Comparison of ENCODE assay signal across 28 cellular contexts in genomic region chr3:80997622-80998021, GRCh38.
"Had no signal": no experiment of that assay in that cellular context is flagged by ENCODE, and none has a peak within 500 bp of the region (broad histone marks: within the 10 kb centered on the region; RNA-seq: fewer than 3 reads in every experiment).

No MANE protein-coding gene starts in this region.

- H3K36me3 ChIP-seq: colonic mucosa, esophagus squamous epithelium, gastrocnemius medialis, heart right ventricle, left ventricle myocardium inferior, lower lobe of right lung had no signal

- H3K9me3 ChIP-seq: colonic mucosa, esophagus squamous epithelium, gastrocnemius medialis, lower lobe of right lung had no signal

- ATAC-seq: effector memory CD8-positive, alpha-beta T cell; esophagus mucosa; gastrocnemius medialis; heart right ventricle; left colon; lower lobe of right lung; naive thymus-derived CD4-positive, alpha-beta T cell had no signal

- H3K27ac Mint-ChIP-seq: dendritic cell treated with granulocyte-macrophage colony-stimulating factor and Interleukin-4, amounts not matched to agents 40 ng/mL and 50 ng/mL, for 4 days; effector memory CD8-positive, alpha-beta T cell; endodermal cell; immature natural killer cell; naive thymus-derived CD4-positive, alpha-beta T cell had no signal

- H3K9me3 Mint-ChIP-seq: endodermal cell had no signal

- H3K27me3 ChIP-seq: colonic mucosa, esophagus squamous epithelium, gastrocnemius medialis, heart right ventricle had no signal

- H3K4me1 Mint-ChIP-seq: immature natural killer cell; naive thymus-derived CD4-positive, alpha-beta T cell had no signal

- H3K27me3 Mint-ChIP-seq: dendritic cell treated with granulocyte-macrophage colony-stimulating factor and Interleukin-4, amounts not matched to agents 40 ng/mL and 50 ng/mL, for 4 days; effector memory CD8-positive, alpha-beta T cell; naive thymus-derived CD4-positive, alpha-beta T cell had no signal

- H3K27ac ChIP-seq: colonic mucosa, epithelial cell of prostate, esophagus squamous epithelium, gastrocnemius medialis, heart right ventricle, left ventricle myocardium inferior, lower lobe of right lung had no signal

- FAIRE-seq: endometrium, kidney had no signal

- H3K4me3 Mint-ChIP-seq: dendritic cell treated with granulocyte-macrophage colony-stimulating factor and Interleukin-4, amounts not matched to agents 40 ng/mL and 50 ng/mL, for 4 days; effector memory CD8-positive, alpha-beta T cell; endodermal cell; immature natural killer cell; naive thymus-derived CD4-positive, alpha-beta T cell had no signal

- DNase-seq: colonic mucosa; cortex of kidney; effector CD8-positive, alpha-beta T cell; effector memory CD8-positive, alpha-beta T cell; endodermal cell; erythroblast; esophagus squamous epithelium; foreskin fibroblast; foreskin melanocyte; gastrocnemius medialis; glutamatergic neuron; head of caudate nucleus; heart right ventricle; hypothalamus; immature natural killer cell; islet precursor cell; kidney; kidney glomerular epithelial cell; left colon; left ventricle myocardium inferior; lower lobe of right lung; mesenchymal stem cell; midbrain; naive thymus-derived CD4-positive, alpha-beta T cell had no signal

- H3K4me3 ChIP-seq: colonic mucosa, esophagus squamous epithelium, gastrocnemius medialis, heart right ventricle, left ventricle myocardium inferior, lower lobe of right lung had no signal

- H3K4me1 ChIP-seq: colonic mucosa, esophagus squamous epithelium, gastrocnemius medialis, heart right ventricle, left ventricle myocardium inferior, lower lobe of right lung had no signal

- H3K36me3 Mint-ChIP-seq: immature natural killer cell; naive thymus-derived CD4-positive, alpha-beta T cell had no signal
